In genomic region chr1:160101037-160101716, GRCh38 we compare ENCODE assay signal across 1 cellular context.
TF ChIP-seq lines count a peak whose summit lies in the region.

No MANE protein-coding gene starts in this region.

TF ChIP-seq in neural cell, 6 proteins besides CTCF, POLR2A, EP300 and RAD21:
- TF ChIP-seq REST (IDR thresholded peaks at IDR 0.05; ENCODE audit: borderline replicate concordance) (no peak), MXI1 (conservative IDR thresholded peaks at IDR 0.05; ENCODE audit: poor library complexity, severe bottlenecking) (peak; percentile 56), SMC3 (conservative IDR thresholded peaks at IDR 0.05; ENCODE audit: poor library complexity) (peak; percentile 94)
